In the genomic region with DNA sequence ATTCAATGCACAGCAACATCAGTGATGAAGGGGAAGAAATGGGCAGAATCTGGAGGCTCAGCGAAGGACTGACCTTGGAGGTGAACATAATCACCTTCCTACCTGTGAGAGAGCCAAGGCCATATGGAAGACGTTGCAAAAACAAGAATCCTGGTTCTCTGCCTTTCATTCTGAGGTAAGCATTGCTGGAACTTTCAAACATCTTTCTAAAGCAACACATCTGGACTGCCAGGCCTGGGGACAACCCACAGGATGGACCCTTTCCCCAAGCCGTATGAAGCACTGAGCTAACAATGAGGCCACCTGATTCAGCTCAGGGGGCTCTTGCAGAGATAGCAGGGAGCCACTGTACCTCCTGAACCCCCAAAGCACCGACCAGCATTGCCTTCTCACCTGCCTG, we compare ENCODE assay signal across 1 cellular context.
TF ChIP-seq lines count a peak whose summit lies in the region.

No MANE protein-coding gene starts in this region.

TF ChIP-seq in GM23338, 12 proteins besides CTCF, POLR2A, EP300 and RAD21 (continued from another document):
- TF ChIP-seq, protein P1, sequence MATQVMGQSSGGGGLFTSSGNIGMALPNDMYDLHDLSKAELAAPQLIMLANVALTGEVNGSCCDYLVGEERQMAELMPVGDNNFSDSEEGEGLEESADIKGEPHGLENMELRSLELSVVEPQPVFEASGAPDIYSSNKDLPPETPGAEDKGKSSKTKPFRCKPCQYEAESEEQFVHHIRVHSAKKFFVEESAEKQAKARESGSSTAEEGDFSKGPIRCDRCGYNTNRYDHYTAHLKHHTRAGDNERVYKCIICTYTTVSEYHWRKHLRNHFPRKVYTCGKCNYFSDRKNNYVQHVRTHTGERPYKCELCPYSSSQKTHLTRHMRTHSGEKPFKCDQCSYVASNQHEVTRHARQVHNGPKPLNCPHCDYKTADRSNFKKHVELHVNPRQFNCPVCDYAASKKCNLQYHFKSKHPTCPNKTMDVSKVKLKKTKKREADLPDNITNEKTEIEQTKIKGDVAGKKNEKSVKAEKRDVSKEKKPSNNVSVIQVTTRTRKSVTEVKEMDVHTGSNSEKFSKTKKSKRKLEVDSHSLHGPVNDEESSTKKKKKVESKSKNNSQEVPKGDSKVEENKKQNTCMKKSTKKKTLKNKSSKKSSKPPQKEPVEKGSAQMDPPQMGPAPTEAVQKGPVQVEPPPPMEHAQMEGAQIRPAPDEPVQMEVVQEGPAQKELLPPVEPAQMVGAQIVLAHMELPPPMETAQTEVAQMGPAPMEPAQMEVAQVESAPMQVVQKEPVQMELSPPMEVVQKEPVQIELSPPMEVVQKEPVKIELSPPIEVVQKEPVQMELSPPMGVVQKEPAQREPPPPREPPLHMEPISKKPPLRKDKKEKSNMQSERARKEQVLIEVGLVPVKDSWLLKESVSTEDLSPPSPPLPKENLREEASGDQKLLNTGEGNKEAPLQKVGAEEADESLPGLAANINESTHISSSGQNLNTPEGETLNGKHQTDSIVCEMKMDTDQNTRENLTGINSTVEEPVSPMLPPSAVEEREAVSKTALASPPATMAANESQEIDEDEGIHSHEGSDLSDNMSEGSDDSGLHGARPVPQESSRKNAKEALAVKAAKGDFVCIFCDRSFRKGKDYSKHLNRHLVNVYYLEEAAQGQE (IDR thresholded peaks at IDR 0.05; ENCODE audit: unreplicated experiment), result no peak
- TF ChIP-seq ZNF331 (CRISPR knock-in tag; IDR thresholded peaks at IDR 0.05; ENCODE audit: low read depth) (no peak), EZH2 (IDR thresholded peaks at IDR 0.05; ENCODE audit: low read depth, unreplicated experiment) (no peak), ZNF114 (CRISPR knock-in tag; IDR thresholded peaks at IDR 0.05) (no peak), EZH2phosphoT487 (IDR thresholded peaks at IDR 0.05; ENCODE audit: unreplicated experiment) (no peak), JUNB (IDR thresholded peaks at IDR 0.05; ENCODE audit: unreplicated experiment) (no peak), NANOG (IDR thresholded peaks at IDR 0.05; ENCODE audit: borderline replicate concordance) (no peak), STAT1 (IDR thresholded peaks at IDR 0.05; ENCODE audit: unreplicated experiment) (no peak)
- TF ChIP-seq, protein P2, sequence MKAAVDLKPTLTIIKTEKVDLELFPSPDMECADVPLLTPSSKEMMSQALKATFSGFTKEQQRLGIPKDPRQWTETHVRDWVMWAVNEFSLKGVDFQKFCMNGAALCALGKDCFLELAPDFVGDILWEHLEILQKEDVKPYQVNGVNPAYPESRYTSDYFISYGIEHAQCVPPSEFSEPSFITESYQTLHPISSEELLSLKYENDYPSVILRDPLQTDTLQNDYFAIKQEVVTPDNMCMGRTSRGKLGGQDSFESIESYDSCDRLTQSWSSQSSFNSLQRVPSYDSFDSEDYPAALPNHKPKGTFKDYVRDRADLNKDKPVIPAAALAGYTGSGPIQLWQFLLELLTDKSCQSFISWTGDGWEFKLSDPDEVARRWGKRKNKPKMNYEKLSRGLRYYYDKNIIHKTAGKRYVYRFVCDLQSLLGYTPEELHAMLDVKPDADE (IDR thresholded peaks at IDR 0.05), result no peak
